20 cellular contexts compared by ENCODE assay signal in genomic region chr9:562330-562729, GRCh38.
"Had no signal": no experiment of that assay in that cellular context is flagged by ENCODE, and none has a peak within 500 bp of the region (broad histone marks: within the 10 kb centered on the region; RNA-seq: fewer than 3 reads in every experiment).

No MANE protein-coding gene starts in this region.

- H3K4me1 ChIP-seq: left lung had no signal

- DNase-seq: activated CD4-positive, alpha-beta T cell treated with anti-CD3 and anti-CD28 coated beads, Interleukin-2, amount 50 U/mL, for 4 hours; activated naive CD4-positive, alpha-beta T cell; activated naive CD8-positive, alpha-beta T cell treated with anti-CD3 and anti-CD28 coated beads, Interleukin-2, amount 10 ng/mL, durations not matched to agents 7 days and 5 days; activated T-cell treated with anti-CD3 and anti-CD28 coated beads for 4 hours; brain microvascular endothelial cell; cerebellar nuclear complex; dermis blood vessel endothelial cell; islet precursor cell; left lung; mesenchymal stem cell; posterior cingulate gyrus; stimulated activated CD4-positive, alpha-beta T cell treated with anti-CD3 and anti-CD28 coated beads, Interleukin-4, amount 100 ng/mL, for 4 hours; stimulated activated CD8-positive, alpha-beta memory T cell treated with anti-CD3 and anti-CD28 coated beads, Interleukin-4, amount 100 ng/mL, for 48 hours; stimulated activated naive CD8-positive, alpha-beta T cell treated with anti-CD3 and anti-CD28 coated beads, Interleukin-15, Interleukin-2, amounts not matched to agents 100 U/mL and 50 U/mL, for 24 hours; SW 1271; testis; upper lobe of left lung had no signal

- H3K9me3 ChIP-seq: left lung, testis had no signal

- H3K27me3 ChIP-seq: brain microvascular endothelial cell, left lung, testis, upper lobe of left lung had no signal

- ATAC-seq: activated CD4-positive, CD25-positive, alpha-beta regulatory T cell treated with anti-CD3 and anti-CD28 coated beads, Interleukin-2, amount 50 U/mL, for 24 hours; natural killer cell treated with Interleukin-12 subunit alpha and Interleukin-12 subunit beta and Interleukin-15 and Interleukin-18, amount 100 ng/mL, for 72 hours; stimulated activated naive CD8-positive, alpha-beta T cell treated with anti-CD3 and anti-CD28 coated beads, Interleukin-15, Interleukin-2, amounts not matched to agents 100 U/mL and 50 U/mL, for 24 hours had no signal

- H3K4me3 ChIP-seq: left lung, testis, upper lobe of left lung had no signal

- H3K36me3 ChIP-seq: brain microvascular endothelial cell, left lung, upper lobe of left lung had no signal

- H3K27ac ChIP-seq: brain microvascular endothelial cell, epithelial cell of prostate, left lung, upper lobe of left lung had no signal
